In genomic region chr21:33703750-33704606, GRCh38 we compare ENCODE assay signal across 12 cellular contexts.
DNase-seq lines count a peak whose midpoint lies in the region; ATAC-seq and TF ChIP-seq lines count a peak whose summit lies in the region.
"Had no signal": no experiment of that assay in that cellular context is flagged by ENCODE, and none has a peak within 500 bp of the region (broad histone marks: within the 10 kb centered on the region; RNA-seq: fewer than 3 reads in every experiment).

No MANE protein-coding gene starts in this region.

- H3K27ac ChIP-seq in SK-N-MC = peak overlapping the region; percentile 61
- H3K27ac ChIP-seq in hepatocyte = peak overlapping the region; percentile 79
- no peak overlapping the region for H3K27ac ChIP-seq in neural progenitor cell
- H3K27ac ChIP-seq: thoracic aorta had no signal

- H3K9me2 ChIP-seq in hepatocyte (replicated peaks; ENCODE audit: insufficient read depth) = no peaks in the 10 kb centered on the region

- H3K36me3 ChIP-seq in SK-N-MC (ENCODE audit: insufficient read depth, low read length) = peaks cover 4% of the 10 kb centered on the region
- H3K36me3 ChIP-seq in hepatocyte (replicated peaks; ENCODE audit: insufficient read depth, low read depth) = no peaks in the 10 kb centered on the region
- no peaks in the 10 kb centered on the region for H3K36me3 ChIP-seq in neural progenitor cell
- H3K36me3 ChIP-seq: thoracic aorta had no signal

- H2AFZ ChIP-seq in hepatocyte = peak overlapping the region; percentile 26
- H2AFZ ChIP-seq in neural progenitor cell (replicated peaks) = no peak overlapping the region

- no peak for TF ChIP-seq CTCF in GM12865 (IDR thresholded peaks at IDR 0.05; ENCODE audit: insufficient read depth, low read depth, low read length, missing control alignments)
- TF ChIP-seq CTCF in hepatocyte (IDR thresholded peaks at IDR 0.05; ENCODE audit: poor library complexity) = no peak
- TF ChIP-seq CTCF in neural progenitor cell (IDR thresholded peaks at IDR 0.05) = no peak

- no peaks in the 10 kb centered on the region for H3K9me3 ChIP-seq in SK-N-MC (ENCODE audit: low read depth, low read length)
- no peaks in the 10 kb centered on the region for H3K9me3 ChIP-seq in hepatocyte (ENCODE audit: low read depth)
- H3K9me3 ChIP-seq in neural progenitor cell (ENCODE audit: low read depth) = no peaks in the 10 kb centered on the region
- H3K9me3 ChIP-seq: thoracic aorta had no signal

- peak overlapping the region; percentile 46 for H3K27ac Mint-ChIP-seq in neural progenitor cell
- H3K27ac Mint-ChIP-seq: CD4-positive, CD25-positive, alpha-beta regulatory T cell had no signal

- no peaks in the 10 kb centered on the region for H3F3A ChIP-seq in neural progenitor cell (ENCODE audit: low read depth)

- H3K4me3 ChIP-seq in GM12865 (ENCODE audit: low read depth, low read length) (peak overlapping the region; percentile 36), SK-N-MC (no peak overlapping the region; the same call in 1 of the 2 replicates), hepatocyte (no peak overlapping the region), neural progenitor cell (no peak overlapping the region)
- H3K4me3 ChIP-seq: thoracic aorta had no signal

- H3K27me3 Mint-ChIP-seq in neural progenitor cell (ENCODE audit: insufficient read depth, low read depth) = no peaks in the 10 kb centered on the region

- H3K79me2 ChIP-seq in hepatocyte (peaks cover 96% of the 10 kb centered on the region), neural progenitor cell (ENCODE audit: low read depth) (peaks cover 98% of the 10 kb centered on the region)

- no peak for ATAC-seq in GM18511 (IDR thresholded peaks at IDR 0.05; ENCODE audit: unreplicated experiment)
- no peak for ATAC-seq in HG02852 (IDR thresholded peaks at IDR 0.05; ENCODE audit: unreplicated experiment)

- H3K27me3 ChIP-seq in hepatocyte (no peaks in the 10 kb centered on the region), neural progenitor cell (no peaks in the 10 kb centered on the region)

- H3K9me3 Mint-ChIP-seq in neural progenitor cell = peaks cover 16% of the 10 kb centered on the region

- 53% methylated on average over 10 of the region's 10 CpGs for WGBS in hepatocyte (ENCODE audit: low lambda C conversion rate, missing lambda C conversion rate)

- H4K20me1 ChIP-seq in hepatocyte (ENCODE audit: insufficient read depth, poor library complexity, severe bottlenecking) (no peaks in the 10 kb centered on the region), neural progenitor cell (ENCODE audit: low read depth) (peaks cover 19% of the 10 kb centered on the region)

- H3K4me2 ChIP-seq in hepatocyte = peak overlapping the region; percentile 66
- H3K4me2 ChIP-seq in neural progenitor cell = no peak overlapping the region

- H3K4me1 Mint-ChIP-seq in neural progenitor cell = peaks cover 3% of the 10 kb centered on the region

- peaks cover 15% of the 10 kb centered on the region for H3K4me1 ChIP-seq in hepatocyte (ENCODE audit: insufficient read depth)
- no peaks in the 10 kb centered on the region for H3K4me1 ChIP-seq in neural progenitor cell

- no peak for DNase-seq in GM12865 (ENCODE audit: low read depth)
- DNase-seq in SK-N-MC (ENCODE audit: low read depth, low spot score) = no peak
- DNase-seq in hepatocyte (ENCODE audit: low spot score) = peak; percentile 20
- no peak for DNase-seq in neural progenitor cell (ENCODE audit: low spot score)
- DNase-seq in GOT3 (lab: John Stamatoyannopoulos, UW) = no peak
- DNase-seq: activated CD4-positive, alpha-beta T cell treated with anti-CD3 and anti-CD28 coated beads for 1 hour; activated effector memory CD4-positive, alpha-beta T cell treated with anti-CD3 and anti-CD28 coated beads, Interleukin-2, amount 50 U/mL, for 16 hours had no signal

- H3K9ac ChIP-seq in SK-N-MC (ENCODE audit: insufficient read length) = peak overlapping the region; percentile 42
- no peak overlapping the region for H3K9ac ChIP-seq in neural progenitor cell

- peaks cover 14% of the 10 kb centered on the region for H3K36me3 Mint-ChIP-seq in neural progenitor cell
- H3K36me3 Mint-ChIP-seq: CD4-positive, CD25-positive, alpha-beta regulatory T cell had no signal

- no peak overlapping the region for H3K4me3 Mint-ChIP-seq in neural progenitor cell
- H3K4me3 Mint-ChIP-seq: neural crest cell had no signal
